21 cellular contexts compared by ENCODE assay signal in the genomic region with DNA sequence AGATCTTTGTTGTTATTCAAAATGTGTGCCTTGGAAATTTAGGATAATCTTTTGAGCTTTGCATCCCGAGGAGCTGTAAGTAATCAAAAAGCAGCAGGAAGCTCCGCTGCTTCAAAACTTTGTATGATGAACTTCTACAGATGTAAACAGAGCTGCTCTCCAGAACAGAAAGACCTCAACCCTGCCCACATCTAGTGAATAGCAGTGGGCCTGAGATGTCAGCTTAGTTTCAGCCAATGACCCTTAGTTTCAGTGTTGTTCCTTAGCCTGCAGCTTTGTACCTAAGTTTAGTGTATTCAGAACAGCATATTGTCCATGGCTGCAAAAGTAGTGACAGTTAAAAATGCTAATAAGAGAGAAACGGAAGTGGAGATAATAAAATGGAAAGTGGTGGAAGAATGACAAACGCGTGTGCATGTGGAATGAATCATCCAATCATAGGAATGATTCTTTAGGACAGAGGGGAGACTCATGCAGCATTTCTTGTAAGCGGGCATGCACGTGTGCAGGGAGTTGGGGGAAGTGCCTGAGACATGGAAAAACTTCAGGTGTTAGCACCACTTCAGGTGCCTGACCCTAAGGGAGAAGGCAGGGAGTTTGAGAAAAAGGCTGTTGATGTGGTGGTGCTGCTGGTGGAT. TPM values are rescaled to one million over a fixed set of nuclear protein-coding genes. Genes with fewer than 3 reads are reported as not detected.
A peak's percentile ranks its signal among the peaks of the same experiment; 100 is the strongest.
DNase-seq lines count a peak whose midpoint lies in the region; ATAC-seq and TF ChIP-seq lines count a peak whose summit lies in the region.
"Had no signal": no experiment of that assay in that cellular context is flagged by ENCODE, and none has a peak within 500 bp of the region (broad histone marks: within the 10 kb centered on the region; RNA-seq: fewer than 3 reads in every experiment).

No MANE protein-coding gene starts in this region.

- no peaks in the 10 kb centered on the region for H3K9me3 Mint-ChIP-seq in mesothelial cell of epicardium
- H3K9me3 Mint-ChIP-seq: activated naive CD4-positive, alpha-beta T cell treated with anti-CD3 and anti-CD28 coated beads, Interleukin-2, amount 50 U/mL, for 24 hours had no signal

- peaks cover 10% of the 10 kb centered on the region for H3K4me1 Mint-ChIP-seq in mesothelial cell of epicardium
- H3K4me1 Mint-ChIP-seq: activated naive CD4-positive, alpha-beta T cell treated with anti-CD3 and anti-CD28 coated beads, Interleukin-2, amount 50 U/mL, for 24 hours had no signal

- H3K4me3 ChIP-seq in choroid plexus epithelial cell (ENCODE audit: low read depth, low read length), result peak overlapping the region; percentile 21
- H3K4me3 ChIP-seq: breast epithelium, esophagus squamous epithelium, sigmoid colon, suprapubic skin had no signal

- ATAC-seq in HG02623 (IDR thresholded peaks at IDR 0.05; ENCODE audit: unreplicated experiment) (no peak), GM19463 (IDR thresholded peaks at IDR 0.05; ENCODE audit: unreplicated experiment) (no peak), GM21526 (IDR thresholded peaks at IDR 0.05; ENCODE audit: low FRiP score, unreplicated experiment) (no peak)
- ATAC-seq: left colon had no signal

- no peak overlapping the region for H3K4me3 Mint-ChIP-seq in mesothelial cell of epicardium
- H3K4me3 Mint-ChIP-seq: activated naive CD4-positive, alpha-beta T cell treated with anti-CD3 and anti-CD28 coated beads, Interleukin-2, amount 50 U/mL, for 24 hours had no signal

- DNase-seq in Daoy (ENCODE audit: low read depth) (peak; percentile 51), LHCN-M2 (ENCODE audit: low read depth) (peak; percentile 24), choroid plexus epithelial cell (ENCODE audit: low read depth) (peak; percentile 64), mesothelial cell of epicardium (ENCODE audit: low spot score in 2 of 2, unreplicated experiment in 2 of 2) (no peak), T1000 (lab: John Stamatoyannopoulos, UW) (no peak)
- DNase-seq: activated CD4-positive, alpha-beta T cell treated with anti-CD3 and anti-CD28 coated beads, Interleukin-2, amount 50 U/mL, for 1 hour; activated T-cell treated with anti-CD3 and anti-CD28 coated beads for 4 hours; BE2C; esophagus squamous epithelium; left colon; NCI-H345; occipital lobe; sigmoid colon; stimulated activated CD4-positive, alpha-beta T cell treated with anti-CD3 and anti-CD28 coated beads, Interleukin-4, amount 100 ng/mL, for 24 hours; stimulated activated CD8-positive, alpha-beta memory T cell treated with anti-CD3 and anti-CD28 coated beads, Interleukin-4, amount 100 ng/mL, for 48 hours had no signal

- no peaks in the 10 kb centered on the region for H3K27me3 Mint-ChIP-seq in mesothelial cell of epicardium (ENCODE audit: low read depth)
- H3K27me3 Mint-ChIP-seq: activated naive CD4-positive, alpha-beta T cell treated with anti-CD3 and anti-CD28 coated beads, Interleukin-2, amount 50 U/mL, for 24 hours had no signal

- peak overlapping the region; percentile 26 for H3K27ac Mint-ChIP-seq in mesothelial cell of epicardium
- H3K27ac Mint-ChIP-seq: activated naive CD4-positive, alpha-beta T cell treated with anti-CD3 and anti-CD28 coated beads, Interleukin-2, amount 50 U/mL, for 24 hours had no signal

- no peak for TF ChIP-seq CTCF in choroid plexus epithelial cell (conservative IDR thresholded peaks at IDR 0.05; ENCODE audit: low read depth, low read length)
- TF ChIP-seq CTCF in mesothelial cell of epicardium (IDR thresholded peaks at IDR 0.05; ENCODE audit: unreplicated experiment), result no peak

- H3K36me3 Mint-ChIP-seq in mesothelial cell of epicardium, result peaks cover 32% of the 10 kb centered on the region
- H3K36me3 Mint-ChIP-seq: activated naive CD4-positive, alpha-beta T cell treated with anti-CD3 and anti-CD28 coated beads, Interleukin-2, amount 50 U/mL, for 24 hours had no signal

RNA-seq across cellular contexts. Expression of a gene that starts 24.9 kb away (rescaled TPM):
- 36.3 and 36.6 TPM in 2 replicates for total RNA-seq in Daoy (2014; rRNA removed; shearing (Covaris generic))
- total RNA-seq in LHCN-M2 (2014; rRNA removed) (16.9 and 17.4 TPM in 2 replicates), mesothelial cell of epicardium (40.9 to 50.4 TPM (median 44.5 TPM) in 3 replicates)
- 16.6 TPM for polyA plus RNA-seq in LHCN-M2 (2012)

Comparison
In these comparisons a context has a peak if more than half of its experiments do, and no peak if none do; other contexts are left out.
1. DNase-seq: peak in Daoy (single experiment), LHCN-M2 (single experiment) and choroid plexus epithelial cell (single experiment); none in mesothelial cell of epicardium (0 of 2) and T1000 (single experiment).